In genomic region chr5:129107637-129108036, GRCh38 we compare ENCODE assay signal across 6 cellular contexts.
"Had no signal": no experiment of that assay in that cellular context is flagged by ENCODE, and none has a peak within 500 bp of the region (broad histone marks: within the 10 kb centered on the region; RNA-seq: fewer than 3 reads in every experiment).

No MANE protein-coding gene starts in this region.

- H3K4me3 ChIP-seq: GM12878 had no signal

- DNase-seq: GDM1, GF-D8 had no signal

- ATAC-seq: GM12878 had no signal

- FAIRE-seq: G401.6, GM12878, GM12892, GM18507 had no signal
